Comparison of ENCODE assay signal across 8 cellular contexts in the genomic region with DNA sequence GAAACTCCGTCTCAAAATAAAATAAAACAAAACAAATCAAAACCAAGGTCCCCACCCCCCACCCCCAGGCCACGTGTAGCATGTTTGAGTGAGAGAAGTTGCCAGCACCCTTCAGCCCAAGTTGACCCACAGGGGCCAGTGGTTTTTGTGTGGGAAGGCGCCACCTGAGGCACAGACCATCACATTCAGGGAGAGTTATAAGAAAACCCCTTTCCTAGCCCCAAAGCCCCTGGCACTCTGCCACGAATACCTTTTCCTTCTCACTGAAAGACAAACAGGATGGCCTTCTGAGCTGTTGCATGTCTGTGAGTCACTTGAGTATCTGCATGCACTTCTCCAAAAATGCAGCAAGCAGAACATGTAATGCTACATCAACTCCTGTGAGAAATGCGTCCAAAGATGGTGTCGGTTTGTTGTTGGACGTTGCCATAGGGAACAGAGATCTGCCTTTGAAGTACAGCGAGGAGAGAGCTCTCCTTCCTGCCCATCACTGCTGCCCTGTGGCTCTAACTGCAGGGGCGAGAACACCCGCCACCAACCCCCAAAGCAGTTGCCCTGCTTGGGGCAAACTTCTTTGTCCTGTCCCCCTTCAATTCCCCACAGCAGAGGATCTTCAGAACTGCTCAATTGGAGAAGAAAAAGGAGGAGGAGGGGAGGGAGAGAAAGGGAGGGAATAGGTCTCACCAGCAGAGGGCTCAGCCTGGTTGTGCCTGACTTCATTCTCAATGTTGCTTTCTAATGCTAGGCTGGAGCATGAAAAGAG. TPM values are rescaled to one million over a fixed set of nuclear protein-coding genes. Genes with fewer than 3 reads are reported as not detected.
DNase-seq lines count a peak whose midpoint lies in the region; ATAC-seq and TF ChIP-seq lines count a peak whose summit lies in the region.

No MANE protein-coding gene starts in this region.

- peaks cover 12% of the 10 kb centered on the region for H3K36me3 Mint-ChIP-seq in T-helper 1 cell treated with Interleukin-12 subunit alpha and Interleukin-12 subunit beta and Interleukin-4 antibody, amounts not matched to agents 30 μg/mL and 1 μg/mL, for 36 hours (ENCODE audit: low read depth)

- no peak overlapping the region for H3K4me3 ChIP-seq in astrocyte of the cerebellum (ENCODE audit: low read depth, low read length)
- no peak overlapping the region for H3K4me3 ChIP-seq in hepatocyte
- no peak overlapping the region for H3K4me3 ChIP-seq in gastrocnemius medialis

- no peaks in the 10 kb centered on the region for H3K9me2 ChIP-seq in hepatocyte (replicated peaks; ENCODE audit: insufficient read depth)

- intact Hi-C loops in gastrocnemius medialis (cut with DNase I; ENCODE audit: low total_unique reads) = loop anchor here (1.0 to 5.0 kb wide), 5 partner anchors 48 to 182 kb away; a partner anchor contains a TSS

- H3K36me3 ChIP-seq in hepatocyte (replicated peaks; ENCODE audit: insufficient read depth, low read depth) (no peaks in the 10 kb centered on the region), gastrocnemius medialis (no peaks in the 10 kb centered on the region)

- peaks cover 3% of the 10 kb centered on the region for H3K27me3 Mint-ChIP-seq in T-helper 1 cell treated with Interleukin-12 subunit alpha and Interleukin-12 subunit beta and Interleukin-4 antibody, amounts not matched to agents 30 μg/mL and 1 μg/mL, for 36 hours (ENCODE audit: low read depth)

- no peaks in the 10 kb centered on the region for H3K9me3 ChIP-seq in hepatocyte (ENCODE audit: low read depth)
- H3K9me3 ChIP-seq in gastrocnemius medialis = no peaks in the 10 kb centered on the region

- in situ Hi-C loops in astrocyte of the cerebellum (cut with HindIII; ENCODE audit: low sequenced_read_pairs) (no loop called here), gastrocnemius medialis (cut with MboI; ENCODE audit: low sequenced_read_pairs in 4 of 4) (loop anchor here in 1 of 4 donors (10.0 kb wide), 1 partner anchor 140 kb away; no protein-coding TSS in a partner anchor)

- H3K27ac ChIP-seq in hepatocyte = no peak overlapping the region
- no peak overlapping the region for H3K27ac ChIP-seq in gastrocnemius medialis

- H3K4me1 ChIP-seq in hepatocyte (ENCODE audit: insufficient read depth) (peaks cover 5% of the 10 kb centered on the region), gastrocnemius medialis (peaks cover 5 to 6% of the 10 kb centered on the region in 2 donors)

- H3K9me3 Mint-ChIP-seq in T-helper 1 cell treated with Interleukin-12 subunit alpha and Interleukin-12 subunit beta and Interleukin-4 antibody, amounts not matched to agents 30 μg/mL and 1 μg/mL, for 36 hours = no peaks in the 10 kb centered on the region

- H2AFZ ChIP-seq in hepatocyte = no peak overlapping the region

- no peaks in the 10 kb centered on the region for H4K20me1 ChIP-seq in hepatocyte (ENCODE audit: insufficient read depth, poor library complexity, severe bottlenecking)

- peak overlapping the region; percentile 85 for H3K27ac Mint-ChIP-seq in T-helper 1 cell treated with Interleukin-12 subunit alpha and Interleukin-12 subunit beta and Interleukin-4 antibody, amounts not matched to agents 30 μg/mL and 1 μg/mL, for 36 hours

- ATAC-seq in GM21723 (IDR thresholded peaks at IDR 0.05; ENCODE audit: unreplicated experiment) (peak; percentile 40), gastrocnemius medialis (peak; percentile 37 to 52)

- 59% methylated on average over 10 of the region's 10 CpGs for WGBS in hepatocyte (ENCODE audit: low lambda C conversion rate, missing lambda C conversion rate)

- TF ChIP-seq CTCF in astrocyte of the cerebellum (IDR thresholded peaks at IDR 0.05; ENCODE audit: low read depth, low read length, missing control alignments) = peak; percentile 93
- TF ChIP-seq CTCF in hepatocyte (IDR thresholded peaks at IDR 0.05; ENCODE audit: poor library complexity) = peak; percentile 75
- TF ChIP-seq CTCF in gastrocnemius medialis (IDR thresholded peaks at IDR 0.05 in 4 of 5, conservative IDR thresholded peaks at IDR 0.05 in 1 of 5) = peak; percentile 33 to 70 (median 53)

- H3K4me3 Mint-ChIP-seq in T-helper 1 cell treated with Interleukin-12 subunit alpha and Interleukin-12 subunit beta and Interleukin-4 antibody, amounts not matched to agents 30 μg/mL and 1 μg/mL, for 36 hours = peak overlapping the region; percentile 26

- peaks cover 28% of the 10 kb centered on the region for H3K4me1 Mint-ChIP-seq in T-helper 1 cell treated with Interleukin-12 subunit alpha and Interleukin-12 subunit beta and Interleukin-4 antibody, amounts not matched to agents 30 μg/mL and 1 μg/mL, for 36 hours (ENCODE audit: low read depth)

- H3K79me2 ChIP-seq in hepatocyte = peaks cover 10% of the 10 kb centered on the region

- no peak overlapping the region for H3K4me2 ChIP-seq in hepatocyte

- no peak for TF ChIP-seq POLR2A in gastrocnemius medialis (IDR thresholded peaks at IDR 0.05)

- DNase-seq in DMS53 treated with DMSO at 0.1 percent for 48 hours (lab: John Stamatoyannopoulos, UW; ENCODE audit: unreplicated experiment) (peak; percentile 58), NCI-H1092 treated with DMSO at 0.1 percent for 48 hours (lab: John Stamatoyannopoulos, UW) (peak; percentile 65), astrocyte of the cerebellum (ENCODE audit: low read depth) (peak; percentile 69), hepatocyte (ENCODE audit: low spot score) (peak; percentile 84), gastrocnemius medialis (peak; percentile 33 to 43), NCI-H128 (lab: John Stamatoyannopoulos, UW; ENCODE audit: unreplicated experiment) (no peak)

- H3K27me3 ChIP-seq in hepatocyte (no peaks in the 10 kb centered on the region), gastrocnemius medialis (no peaks in the 10 kb centered on the region)

RNA-seq across cellular contexts. Expression of a gene that starts 2.7 kb away (rescaled TPM):
- total RNA-seq in hepatocyte (13.7 and 15.8 TPM in 2 replicates), gastrocnemius medialis (10 to 100 TPM in 1 of 4 donors, 1 to 10 TPM in 3; 5.5 to 14.7 (median 6.9) TPM)
- 4.4 and 8.0 TPM in 2 replicates for polyA plus RNA-seq in hepatocyte
